In the genomic region with DNA sequence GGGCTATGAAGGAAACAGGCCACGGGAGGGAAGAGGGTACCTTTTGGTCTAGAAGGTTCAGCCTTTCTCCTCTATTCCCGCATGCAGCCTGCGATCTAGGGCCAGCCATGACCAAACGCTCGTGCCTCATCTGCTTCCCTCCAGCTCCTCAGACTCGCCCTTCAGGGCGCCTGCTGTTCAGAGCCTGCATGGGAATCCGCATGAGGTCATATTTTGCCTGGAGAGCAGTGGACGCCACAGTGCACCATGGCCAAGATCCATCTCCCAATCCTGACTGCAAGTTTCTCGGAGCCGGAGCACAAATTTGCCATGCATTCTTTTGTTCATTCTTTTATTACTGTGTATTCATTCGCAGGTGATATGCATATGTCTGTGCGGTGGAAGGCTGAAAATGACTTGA, we compare ENCODE assay signal across 25 cellular contexts.
"Had no signal": no experiment of that assay in that cellular context is flagged by ENCODE, and none has a peak within 500 bp of the region (broad histone marks: within the 10 kb centered on the region; RNA-seq: fewer than 3 reads in every experiment).

No MANE protein-coding gene starts in this region.

- H3K4me3 ChIP-seq: body of pancreas, cardiac muscle cell, hepatocyte, sigmoid colon, upper lobe of right lung had no signal

- ATAC-seq: body of pancreas; SK-N-SH treated with all-trans-retinoic acid at 6 μM for 48 hours; stimulated activated naive CD8-positive, alpha-beta T cell treated with anti-CD3 and anti-CD28 coated beads, Interleukin-15, Interleukin-2, amounts not matched to agents 100 U/mL and 50 U/mL, for 24 hours; upper lobe of right lung had no signal

- H3K9me3 ChIP-seq: body of pancreas, sigmoid colon, upper lobe of right lung had no signal

- H3K4me1 ChIP-seq: body of pancreas, sigmoid colon, upper lobe of right lung had no signal

- H2AFZ ChIP-seq: hepatocyte had no signal

- H3K27ac Mint-ChIP-seq: activated naive CD8-positive, alpha-beta T cell treated with anti-CD3 and anti-CD28 coated beads, Interleukin-2, amount 10 ng/mL, durations not matched to agents 7 days and 5 days; activated T-cell treated with anti-CD3 and anti-CD28 coated beads, Interleukin-2, amount 50 U/mL, for 24 hours; activated T-helper 2 cell treated with anti-CD3 and anti-CD28 coated beads, Interferon-gamma antibody, Interleukin-2, Interleukin-4, amounts not matched to agents 10 μg/mL and 5 μg/mL and 100 μg/mL, durations not matched to agents 14 hours and 24 hours and 36 hours; immature natural killer cell; memory B cell; naive B cell had no signal

- H3K79me2 ChIP-seq: hepatocyte had no signal

- H3K27me3 ChIP-seq: body of pancreas, cardiac muscle cell, hepatocyte, sigmoid colon, upper lobe of right lung had no signal

- H3K4me1 Mint-ChIP-seq: activated naive CD8-positive, alpha-beta T cell treated with anti-CD3 and anti-CD28 coated beads, Interleukin-2, amount 10 ng/mL, durations not matched to agents 7 days and 5 days; immature natural killer cell; memory B cell; naive B cell had no signal

- H3K36me3 ChIP-seq: cardiac muscle cell, sigmoid colon, upper lobe of right lung had no signal

- H3K4me2 ChIP-seq: hepatocyte had no signal

- H3K9me3 Mint-ChIP-seq: activated naive CD8-positive, alpha-beta T cell treated with anti-CD3 and anti-CD28 coated beads, Interleukin-2, amount 10 ng/mL, durations not matched to agents 7 days and 5 days; activated T-cell treated with anti-CD3 and anti-CD28 coated beads, Interleukin-2, amount 50 U/mL, for 24 hours; activated T-helper 2 cell treated with anti-CD3 and anti-CD28 coated beads, Interferon-gamma antibody, Interleukin-2, Interleukin-4, amounts not matched to agents 10 μg/mL and 5 μg/mL and 100 μg/mL, durations not matched to agents 14 hours and 24 hours and 36 hours; immature natural killer cell; memory B cell had no signal

- H3K4me3 Mint-ChIP-seq: activated naive CD8-positive, alpha-beta T cell treated with anti-CD3 and anti-CD28 coated beads, Interleukin-2, amount 10 ng/mL, durations not matched to agents 7 days and 5 days; activated T-cell treated with anti-CD3 and anti-CD28 coated beads, Interleukin-2, amount 50 U/mL, for 24 hours; immature natural killer cell; memory B cell; naive B cell had no signal

- DNase-seq: activated CD4-positive, alpha-beta T cell treated with anti-CD3 and anti-CD28 coated beads, Interleukin-2, amount 50 U/mL, for 4 hours; activated CD4-positive, CD25-positive, alpha-beta regulatory T cell treated with anti-CD3 and anti-CD28 coated beads, Interleukin-2, amount 50 U/mL, for 72 hours; activated CD8-positive, alpha-beta memory T cell treated with anti-CD3 and anti-CD28 coated beads for 24 hours; activated CD8-positive, alpha-beta memory T cell treated with anti-CD3 and anti-CD28 coated beads, Interleukin-2, amount 50 U/mL, for 4 hours; activated naive CD4-positive, alpha-beta T cell treated with Interleukin-2 at 50 U/mL for 16 hours; activated naive CD8-positive, alpha-beta T cell treated with anti-CD3 and anti-CD28 coated beads, Interleukin-2, amount 10 ng/mL, durations not matched to agents 7 days and 5 days; activated T-cell treated with anti-CD3 and anti-CD28 coated beads, Interleukin-2, amount 50 U/mL, for 24 hours; amniotic stem cell; body of pancreas; foreskin fibroblast; immature natural killer cell; kidney glomerular epithelial cell; naive B cell; occipital lobe; sigmoid colon; stimulated activated CD4-positive, alpha-beta T cell treated with anti-CD3 and anti-CD28 coated beads, Interleukin-4, amount 100 ng/mL, for 4 hours; stimulated activated naive CD8-positive, alpha-beta T cell treated with anti-CD3 and anti-CD28 coated beads, Interleukin-15, Interleukin-2, amounts not matched to agents 100 U/mL and 50 U/mL, for 24 hours; upper lobe of right lung had no signal

- H3K36me3 Mint-ChIP-seq: activated naive CD8-positive, alpha-beta T cell treated with anti-CD3 and anti-CD28 coated beads, Interleukin-2, amount 10 ng/mL, durations not matched to agents 7 days and 5 days; immature natural killer cell; memory B cell; naive B cell had no signal

- H3K27ac ChIP-seq: body of pancreas, cardiac muscle cell, epithelial cell of prostate, hepatocyte, sigmoid colon, upper lobe of right lung, VCaP had no signal
